In the genomic region with DNA sequence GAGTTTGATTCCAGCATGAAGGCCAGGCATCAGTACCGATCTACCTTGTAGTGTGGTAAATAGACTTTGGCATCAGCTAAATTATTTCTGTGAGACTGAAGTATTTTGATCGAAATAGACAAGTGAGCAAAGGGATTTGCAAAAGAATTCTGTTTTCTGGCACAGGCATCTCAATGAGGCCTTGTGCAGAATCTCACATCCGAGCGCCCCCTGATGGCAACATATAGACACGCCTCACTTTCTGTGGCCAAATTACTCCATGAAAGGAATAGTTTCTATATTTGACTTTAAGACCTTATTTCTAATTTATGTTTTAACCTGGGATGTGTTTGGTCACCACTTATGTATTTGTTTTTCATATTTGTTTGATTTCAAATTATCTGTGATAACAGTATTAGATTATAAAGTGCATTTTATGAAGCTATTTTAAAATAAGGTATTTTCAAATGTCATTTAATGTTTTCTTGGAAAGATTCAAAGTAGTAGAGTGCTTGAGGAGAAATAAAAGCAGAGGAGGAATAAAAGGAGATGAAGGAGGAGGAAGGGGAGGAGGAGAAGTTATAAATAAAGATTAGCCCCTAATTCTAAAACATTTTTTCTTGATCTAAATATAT, we compare ENCODE assay signal across 8 cellular contexts.
DNase-seq lines count a peak whose midpoint lies in the region; ATAC-seq and TF ChIP-seq lines count a peak whose summit lies in the region.

No MANE protein-coding gene starts in this region.

- intact Hi-C loops in heart right ventricle (cut with DNase I), result no loop called here
- intact Hi-C loops in Right ventricle myocardium superior (cut with DNase I), result no loop called here

- 6 to 8% methylated on average over 5 of the region's 5 CpGs for WGBS in heart right ventricle, 2 donors

- H3K27me3 ChIP-seq in heart right ventricle, result no peaks in the 10 kb centered on the region

- TF ChIP-seq POLR2A in GM18505 (IDR thresholded peaks at IDR 0.05; ENCODE audit: borderline replicate concordance, extremely low read depth, insufficient read depth, insufficient read length), result no peak

- in situ Hi-C loops in astrocyte of the spinal cord (cut with HindIII; ENCODE audit: low sequenced_read_pairs), result no loop called here

- TF ChIP-seq CTCF in heart right ventricle (IDR thresholded peaks at IDR 0.05), result peak in 6 of 9 donors; percentile 30 to 52 (median 43)
- peak; percentile 76 for TF ChIP-seq CTCF in astrocyte of the spinal cord (IDR thresholded peaks at IDR 0.05; ENCODE audit: low read depth, low read length)

- H3K4me3 ChIP-seq in heart right ventricle (no peak overlapping the region), astrocyte of the spinal cord (ENCODE audit: low read depth, low read length) (no peak overlapping the region)

- ATAC-seq in heart right ventricle, result no peak
- ATAC-seq in Right ventricle myocardium superior (ENCODE audit: poor library complexity), result no peak
- no peak for ATAC-seq in HG03159 (IDR thresholded peaks at IDR 0.05; ENCODE audit: unreplicated experiment)
- ATAC-seq in GM18505 (IDR thresholded peaks at IDR 0.05; ENCODE audit: unreplicated experiment), result no peak
- ATAC-seq in GM19035 (IDR thresholded peaks at IDR 0.05; ENCODE audit: unreplicated experiment), result no peak

- H3K36me3 ChIP-seq in heart right ventricle, result no peaks in the 10 kb centered on the region

- H3K4me1 ChIP-seq in heart right ventricle, result no peaks in the 10 kb centered on the region

- DNase-seq in heart right ventricle (peak in 1 of 2 donors; percentile 8), Right ventricle myocardium superior (no peak), NCI-H1048 (lab: John Stamatoyannopoulos, UW) (peak; percentile 12), astrocyte of the spinal cord (ENCODE audit: low read depth, low spot score) (peak; percentile 22), medulla oblongata (ENCODE audit: extremely low spot score) (peak; percentile 80)

- H3K27ac ChIP-seq in heart right ventricle, result no peak overlapping the region

- H3K9me3 ChIP-seq in heart right ventricle, result no peaks in the 10 kb centered on the region
